ENCODE assay signal across 8 cellular contexts in genomic region chr19:38315657-38316476, GRCh38. TPM values are rescaled to one million over a fixed set of nuclear protein-coding genes. Genes with fewer than 3 reads are reported as not detected.
DNase-seq lines count a peak whose midpoint lies in the region; ATAC-seq and TF ChIP-seq lines count a peak whose summit lies in the region.

A gene with protein sequence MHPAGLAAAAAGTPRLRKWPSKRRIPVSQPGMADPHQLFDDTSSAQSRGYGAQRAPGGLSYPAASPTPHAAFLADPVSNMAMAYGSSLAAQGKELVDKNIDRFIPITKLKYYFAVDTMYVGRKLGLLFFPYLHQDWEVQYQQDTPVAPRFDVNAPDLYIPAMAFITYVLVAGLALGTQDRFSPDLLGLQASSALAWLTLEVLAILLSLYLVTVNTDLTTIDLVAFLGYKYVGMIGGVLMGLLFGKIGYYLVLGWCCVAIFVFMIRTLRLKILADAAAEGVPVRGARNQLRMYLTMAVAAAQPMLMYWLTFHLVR (minus strand): TSS chr19:38315947. CDS start chr19:38315917, 30 bp downstream.

- H3K4me2 ChIP-seq in OCI-LY1 (ENCODE audit: low read length): peak within 1 kb of the TSS; percentile 79

- H3K9ac ChIP-seq in OCI-LY1 (ENCODE audit: low read length): peak within 1 kb of the TSS; percentile 79

- no peaks in the 10 kb centered on the region for H3K79me2 ChIP-seq in OCI-LY1 (ENCODE audit: insufficient read depth, low read length)

- TF ChIP-seq CTCF in OCI-LY1 (IDR thresholded peaks at IDR 0.05; ENCODE audit: low read length) (no peak), mesothelial cell of epicardium (IDR thresholded peaks at IDR 0.05; ENCODE audit: unreplicated experiment) (no peak)

- peak within 1 kb of the TSS; percentile 73 for H3K4me3 ChIP-seq in OCI-LY1 (ENCODE audit: low read depth, low read length, poor library complexity, severe bottlenecking)

- peak within 1 kb of the TSS; percentile 87 for H3K27ac Mint-ChIP-seq in mesothelial cell of epicardium

- ATAC-seq in GM21526 (IDR thresholded peaks at IDR 0.05; ENCODE audit: low FRiP score, unreplicated experiment): peak; percentile 80

- in situ Hi-C loops in endometrial microvascular endothelial cells (cut with HindIII; ENCODE audit: inconsistent ontology term, low pct_unique_long_range_greater_than_20kb, low sequenced_read_pairs): loop anchor here (5.0 kb wide), 1 partner anchor 49 kb away; no protein-coding TSS in a partner anchor

- no peaks in the 10 kb centered on the region for H3K36me3 Mint-ChIP-seq in mesothelial cell of epicardium

- peaks cover 24% of the 10 kb centered on the region for H3K27me3 Mint-ChIP-seq in mesothelial cell of epicardium (ENCODE audit: low read depth)

- peak within 1 kb of the TSS; percentile 65 for H3K27ac ChIP-seq in OCI-LY1 (ENCODE audit: low read depth, low read length, poor library complexity, severe bottlenecking)

- no peaks in the 10 kb centered on the region for H4K20me1 ChIP-seq in OCI-LY1 (ENCODE audit: insufficient read depth, low read length)

- peaks cover 21% of the 10 kb centered on the region for H3K4me1 Mint-ChIP-seq in mesothelial cell of epicardium

- no peaks in the 10 kb centered on the region; the same call in 1 of the 2 replicates for H3K27me3 ChIP-seq in OCI-LY1 (ENCODE audit: insufficient read depth, low read length)

- DNase-seq in DMS 273 (lab: John Stamatoyannopoulos, UW; ENCODE audit: unreplicated experiment): peak; percentile 99
- DNase-seq in HuH-7 (ENCODE audit: low spot score): peak; percentile 99
- DNase-seq in activated CD8-positive, alpha-beta memory T cell treated with anti-CD3 and anti-CD28 coated beads, Interleukin-2, amount 50 U/mL, for 4 hours: peak; percentile 92
- peak; percentile 87 to 90 for DNase-seq in mesothelial cell of epicardium (ENCODE audit: low spot score in 2 of 2, unreplicated experiment in 2 of 2)
- peak; percentile 86 to 90 for DNase-seq in stimulated activated CD8-positive, alpha-beta memory T cell treated with anti-CD3 and anti-CD28 coated beads, Interleukin-15, amount 100 ng/mL, for 4 hours (ENCODE audit: low read depth in 2 of 2)

- H3K9me3 Mint-ChIP-seq in mesothelial cell of epicardium: no peaks in the 10 kb centered on the region

- H3K9me3 ChIP-seq in OCI-LY1 (ENCODE audit: low read length): no peaks in the 10 kb centered on the region

- no peaks in the 10 kb centered on the region for H3F3A ChIP-seq in OCI-LY1 (ENCODE audit: insufficient read depth, low read length)

- no peak within 1 kb of the TSS; the same call in 1 of the 2 replicates for H2AFZ ChIP-seq in OCI-LY1 (ENCODE audit: low read length)

- H3K36me3 ChIP-seq in OCI-LY1 (ENCODE audit: insufficient read depth, low read length): no peaks in the 10 kb centered on the region

- H3K4me3 Mint-ChIP-seq in mesothelial cell of epicardium: peak within 1 kb of the TSS; percentile 67

- no peaks in the 10 kb centered on the region for H3K9me2 ChIP-seq in OCI-LY1 (ENCODE audit: low read depth, low read length)

- H3K4me1 ChIP-seq in OCI-LY1 (ENCODE audit: insufficient read depth, low read length, severe bottlenecking): peaks cover 54% of the 10 kb centered on the region

RNA-seq across cellular contexts. Expression of the gene that starts here (rescaled TPM):
- total RNA-seq in endometrial microvascular endothelial cells (ENCODE audit: inconsistent ontology term) (88.4 TPM), mesothelial cell of epicardium (29.9 to 34.1 TPM (median 31.5 TPM) in 3 replicates)

Comparison
In these comparisons a context has a peak if more than half of its experiments do, and no peak if none do; other contexts are left out.
1. Peak in every context shown above with its lines: DNase-seq, ATAC-seq, H3K4me3 ChIP-seq and H3K27ac ChIP-seq.